In the genomic region with DNA sequence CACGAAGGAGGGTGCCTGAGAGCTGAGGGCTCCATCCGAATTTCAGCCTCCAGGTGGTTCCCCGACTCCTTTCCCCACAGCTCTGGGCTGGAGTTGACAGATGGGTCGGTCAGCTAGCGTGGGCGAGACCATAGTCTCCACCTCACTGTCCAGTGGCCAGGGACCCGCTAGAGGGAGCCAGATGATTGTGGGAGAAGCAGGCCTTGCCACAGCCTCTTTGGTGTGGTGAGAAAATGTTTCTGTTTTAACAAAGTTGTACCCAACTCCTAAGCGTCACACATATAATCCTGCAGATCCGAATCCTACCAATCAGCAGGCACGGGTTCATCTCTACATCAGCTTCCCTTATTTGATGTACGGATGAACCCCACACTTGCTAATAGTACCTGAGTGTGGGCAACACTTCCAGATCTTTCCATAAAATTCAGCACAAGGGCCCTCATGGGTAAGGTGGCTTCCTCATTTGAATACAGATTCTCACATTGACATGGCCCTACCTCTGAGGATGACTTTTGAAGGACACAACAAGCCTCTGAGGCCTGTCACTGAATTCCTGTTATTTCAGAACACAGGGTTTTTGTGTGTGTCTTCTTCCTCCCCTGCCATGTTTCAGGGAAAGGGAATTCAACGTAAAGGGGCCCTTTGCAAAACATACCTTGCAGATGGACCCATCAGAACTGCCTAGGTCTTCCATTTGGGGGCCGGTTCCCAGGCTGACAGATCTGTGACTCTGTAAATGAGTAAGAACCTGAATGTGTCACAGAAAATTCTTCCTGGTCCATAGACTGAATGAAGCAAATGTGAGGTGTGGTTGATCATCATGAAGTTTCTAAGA, we compare ENCODE assay signal across 1 cellular context.
A peak's percentile ranks its signal among the peaks of the same experiment; 100 is the strongest.
TF ChIP-seq lines count a peak whose summit lies in the region.

No MANE protein-coding gene starts in this region.

TF ChIP-seq in HepG2, 621 proteins besides CTCF, POLR2A, EP300 and RAD21 (continued from another document and continues in another):
- TF ChIP-seq NFE2L1 (CRISPR knock-in tag; IDR thresholded peaks at IDR 0.05; ENCODE audit: borderline replicate concordance), result no peak
- TF ChIP-seq CBFB (CRISPR knock-in tag; IDR thresholded peaks at IDR 0.05), result peak; percentile 42; the same call in 1 of the 2 replicates
- TF ChIP-seq, protein P1, sequence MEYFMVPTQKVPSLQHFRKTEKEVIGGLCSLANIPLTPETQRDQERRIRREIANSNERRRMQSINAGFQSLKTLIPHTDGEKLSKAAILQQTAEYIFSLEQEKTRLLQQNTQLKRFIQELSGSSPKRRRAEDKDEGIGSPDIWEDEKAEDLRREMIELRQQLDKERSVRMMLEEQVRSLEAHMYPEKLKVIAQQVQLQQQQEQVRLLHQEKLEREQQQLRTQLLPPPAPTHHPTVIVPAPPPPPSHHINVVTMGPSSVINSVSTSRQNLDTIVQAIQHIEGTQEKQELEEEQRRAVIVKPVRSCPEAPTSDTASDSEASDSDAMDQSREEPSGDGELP (IDR thresholded peaks at IDR 0.05; ENCODE audit: borderline replicate concordance, low read depth), result peak; percentile 26; the same call in 1 of the 2 replicates
- no peak for TF ChIP-seq ZKSCAN1 (IDR thresholded peaks at IDR 0.05; ENCODE audit: low read length)
- no peak for TF ChIP-seq RNF2 (conservative IDR thresholded peaks at IDR 0.05; ENCODE audit: low read depth)
- no peak for TF ChIP-seq EEA1 (CRISPR knock-in tag; IDR thresholded peaks at IDR 0.05; ENCODE audit: borderline replicate concordance)
- TF ChIP-seq EED (CRISPR knock-in tag; IDR thresholded peaks at IDR 0.05), result no peak; the same call in 1 of the 2 replicates
- TF ChIP-seq KLF12 (CRISPR knock-in tag; IDR thresholded peaks at IDR 0.05; ENCODE audit: borderline replicate concordance), result 0 out of 2 replicates have a peak, but pooled peaks have one; percentile 25
- no peak; the same call in 1 of the 2 replicates for TF ChIP-seq ZNF264 (CRISPR knock-in tag; IDR thresholded peaks at IDR 0.05)
- 0 out of 2 replicates have a peak, but pooled peaks have one; percentile 40 for TF ChIP-seq YEATS2 (CRISPR knock-in tag; IDR thresholded peaks at IDR 0.05; ENCODE audit: borderline replicate concordance)
- no peak for TF ChIP-seq ZNF101 (CRISPR knock-in tag; IDR thresholded peaks at IDR 0.05; ENCODE audit: borderline replicate concordance, low read depth)
- no peak for TF ChIP-seq KDM5A (IDR thresholded peaks at IDR 0.05; ENCODE audit: borderline replicate concordance, low read length)
- no peak for TF ChIP-seq ZFYVE20 (CRISPR knock-in tag; IDR thresholded peaks at IDR 0.05; ENCODE audit: borderline replicate concordance, low read depth)
- no peak for TF ChIP-seq HNRNPUL1 (IDR thresholded peaks at IDR 0.05; ENCODE audit: low read depth, low read length)
- no peak for TF ChIP-seq ZNF879 (CRISPR knock-in tag; IDR thresholded peaks at IDR 0.05)
- no peak for TF ChIP-seq CCAR2 (optimal IDR thresholded peaks at IDR 0.05; ENCODE audit: low read depth, low read length)
- TF ChIP-seq PAX8 (CRISPR knock-in tag; IDR thresholded peaks at IDR 0.05; ENCODE audit: borderline replicate concordance), result no peak
- TF ChIP-seq SIX4 (CRISPR knock-in tag; IDR thresholded peaks at IDR 0.05), result no peak
- TF ChIP-seq ATF7-NPFF (CRISPR knock-in tag; IDR thresholded peaks at IDR 0.05; ENCODE audit: low read depth), result 0 out of 2 replicates have a peak, but pooled peaks have one; percentile 33
- TF ChIP-seq ZNF224 (CRISPR knock-in tag; IDR thresholded peaks at IDR 0.05), result no peak
- TF ChIP-seq GLI4 (CRISPR knock-in tag; IDR thresholded peaks at IDR 0.05; ENCODE audit: borderline replicate concordance), result no peak
- peak; percentile 58; the same call in 1 of the 2 replicates for TF ChIP-seq KLF6 (CRISPR knock-in tag; IDR thresholded peaks at IDR 0.05)
- TF ChIP-seq, protein P2, sequence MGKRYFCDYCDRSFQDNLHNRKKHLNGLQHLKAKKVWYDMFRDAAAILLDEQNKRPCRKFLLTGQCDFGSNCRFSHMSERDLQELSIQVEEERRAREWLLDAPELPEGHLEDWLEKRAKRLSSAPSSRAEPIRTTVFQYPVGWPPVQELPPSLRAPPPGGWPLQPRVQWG (CRISPR knock-in tag; IDR thresholded peaks at IDR 0.05; ENCODE audit: borderline replicate concordance, low read depth), result no peak
- TF ChIP-seq, protein P3, sequence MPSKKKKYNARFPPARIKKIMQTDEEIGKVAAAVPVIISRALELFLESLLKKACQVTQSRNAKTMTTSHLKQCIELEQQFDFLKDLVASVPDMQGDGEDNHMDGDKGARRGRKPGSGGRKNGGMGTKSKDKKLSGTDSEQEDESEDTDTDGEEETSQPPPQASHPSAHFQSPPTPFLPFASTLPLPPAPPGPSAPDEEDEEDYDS (CRISPR knock-in tag; IDR thresholded peaks at IDR 0.05), result peak; percentile 68
- TF ChIP-seq, protein P4, sequence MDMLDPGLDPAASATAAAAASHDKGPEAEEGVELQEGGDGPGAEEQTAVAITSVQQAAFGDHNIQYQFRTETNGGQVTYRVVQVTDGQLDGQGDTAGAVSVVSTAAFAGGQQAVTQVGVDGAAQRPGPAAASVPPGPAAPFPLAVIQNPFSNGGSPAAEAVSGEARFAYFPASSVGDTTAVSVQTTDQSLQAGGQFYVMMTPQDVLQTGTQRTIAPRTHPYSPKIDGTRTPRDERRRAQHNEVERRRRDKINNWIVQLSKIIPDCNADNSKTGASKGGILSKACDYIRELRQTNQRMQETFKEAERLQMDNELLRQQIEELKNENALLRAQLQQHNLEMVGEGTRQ (IDR thresholded peaks at IDR 0.05; ENCODE audit: low read depth, low read length), result no peak
- TF ChIP-seq, protein P4 (CRISPR knock-in tag; IDR thresholded peaks at IDR 0.05; ENCODE audit: borderline replicate concordance), result no peak
- peak; percentile 64 for TF ChIP-seq GATAD2A (CRISPR knock-in tag; IDR thresholded peaks at IDR 0.05)
- peak; percentile 41; the same call in 1 of the 2 replicates for TF ChIP-seq HNF4A (CRISPR knock-in tag; IDR thresholded peaks at IDR 0.05)
- TF ChIP-seq, protein P5, sequence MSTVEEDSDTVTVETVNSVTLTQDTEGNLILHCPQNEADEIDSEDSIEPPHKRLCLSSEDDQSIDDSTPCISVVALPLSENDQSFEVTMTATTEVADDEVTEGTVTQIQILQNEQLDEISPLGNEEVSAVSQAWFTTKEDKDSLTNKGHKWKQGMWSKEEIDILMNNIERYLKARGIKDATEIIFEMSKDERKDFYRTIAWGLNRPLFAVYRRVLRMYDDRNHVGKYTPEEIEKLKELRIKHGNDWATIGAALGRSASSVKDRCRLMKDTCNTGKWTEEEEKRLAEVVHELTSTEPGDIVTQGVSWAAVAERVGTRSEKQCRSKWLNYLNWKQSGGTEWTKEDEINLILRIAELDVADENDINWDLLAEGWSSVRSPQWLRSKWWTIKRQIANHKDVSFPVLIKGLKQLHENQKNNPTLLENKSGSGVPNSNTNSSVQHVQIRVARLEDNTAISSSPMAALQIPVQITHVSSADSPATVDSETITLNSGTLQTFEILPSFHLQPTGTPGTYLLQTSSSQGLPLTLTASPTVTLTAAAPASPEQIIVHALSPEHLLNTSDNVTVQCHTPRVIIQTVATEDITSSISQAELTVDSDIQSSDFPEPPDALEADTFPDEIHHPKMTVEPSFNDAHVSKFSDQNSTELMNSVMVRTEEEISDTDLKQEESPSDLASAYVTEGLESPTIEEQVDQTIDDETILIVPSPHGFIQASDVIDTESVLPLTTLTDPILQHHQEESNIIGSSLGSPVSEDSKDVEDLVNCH (CRISPR knock-in tag; IDR thresholded peaks at IDR 0.05), result no peak
- TF ChIP-seq ZNF777 (CRISPR knock-in tag; IDR thresholded peaks at IDR 0.05), result no peak
- no peak for TF ChIP-seq ZNF768 (CRISPR knock-in tag; IDR thresholded peaks at IDR 0.05)
- peak; percentile 65; the same call in 1 of the 2 replicates for TF ChIP-seq ERF (CRISPR knock-in tag; IDR thresholded peaks at IDR 0.05)
- TF ChIP-seq, protein P6, sequence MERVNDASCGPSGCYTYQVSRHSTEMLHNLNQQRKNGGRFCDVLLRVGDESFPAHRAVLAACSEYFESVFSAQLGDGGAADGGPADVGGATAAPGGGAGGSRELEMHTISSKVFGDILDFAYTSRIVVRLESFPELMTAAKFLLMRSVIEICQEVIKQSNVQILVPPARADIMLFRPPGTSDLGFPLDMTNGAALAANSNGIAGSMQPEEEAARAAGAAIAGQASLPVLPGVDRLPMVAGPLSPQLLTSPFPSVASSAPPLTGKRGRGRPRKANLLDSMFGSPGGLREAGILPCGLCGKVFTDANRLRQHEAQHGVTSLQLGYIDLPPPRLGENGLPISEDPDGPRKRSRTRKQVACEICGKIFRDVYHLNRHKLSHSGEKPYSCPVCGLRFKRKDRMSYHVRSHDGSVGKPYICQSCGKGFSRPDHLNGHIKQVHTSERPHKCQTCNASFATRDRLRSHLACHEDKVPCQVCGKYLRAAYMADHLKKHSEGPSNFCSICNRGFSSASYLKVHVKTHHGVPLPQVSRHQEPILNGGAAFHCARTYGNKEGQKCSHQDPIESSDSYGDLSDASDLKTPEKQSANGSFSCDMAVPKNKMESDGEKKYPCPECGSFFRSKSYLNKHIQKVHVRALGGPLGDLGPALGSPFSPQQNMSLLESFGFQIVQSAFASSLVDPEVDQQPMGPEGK (CRISPR knock-in tag; IDR thresholded peaks at IDR 0.05), result 0 out of 2 replicates have a peak, but pooled peaks have one; percentile 23
- TF ChIP-seq ZNF891 (CRISPR knock-in tag; IDR thresholded peaks at IDR 0.05), result no peak
- TF ChIP-seq BRCA1 (CRISPR knock-in tag; IDR thresholded peaks at IDR 0.05), result peak; percentile 95
- no peak for TF ChIP-seq TCF7L2 (IDR thresholded peaks at IDR 0.05; ENCODE audit: low read depth, low read length)
- TF ChIP-seq NFYB (CRISPR knock-in tag; IDR thresholded peaks at IDR 0.05), result no peak
- no peak for TF ChIP-seq SMARCC2 (IDR thresholded peaks at IDR 0.05)
- TF ChIP-seq MLLT10 (CRISPR knock-in tag; IDR thresholded peaks at IDR 0.05), result no peak
- no peak for TF ChIP-seq NR2F2 (IDR thresholded peaks at IDR 0.05; ENCODE audit: borderline replicate concordance, low read depth)
- TF ChIP-seq, protein P7, sequence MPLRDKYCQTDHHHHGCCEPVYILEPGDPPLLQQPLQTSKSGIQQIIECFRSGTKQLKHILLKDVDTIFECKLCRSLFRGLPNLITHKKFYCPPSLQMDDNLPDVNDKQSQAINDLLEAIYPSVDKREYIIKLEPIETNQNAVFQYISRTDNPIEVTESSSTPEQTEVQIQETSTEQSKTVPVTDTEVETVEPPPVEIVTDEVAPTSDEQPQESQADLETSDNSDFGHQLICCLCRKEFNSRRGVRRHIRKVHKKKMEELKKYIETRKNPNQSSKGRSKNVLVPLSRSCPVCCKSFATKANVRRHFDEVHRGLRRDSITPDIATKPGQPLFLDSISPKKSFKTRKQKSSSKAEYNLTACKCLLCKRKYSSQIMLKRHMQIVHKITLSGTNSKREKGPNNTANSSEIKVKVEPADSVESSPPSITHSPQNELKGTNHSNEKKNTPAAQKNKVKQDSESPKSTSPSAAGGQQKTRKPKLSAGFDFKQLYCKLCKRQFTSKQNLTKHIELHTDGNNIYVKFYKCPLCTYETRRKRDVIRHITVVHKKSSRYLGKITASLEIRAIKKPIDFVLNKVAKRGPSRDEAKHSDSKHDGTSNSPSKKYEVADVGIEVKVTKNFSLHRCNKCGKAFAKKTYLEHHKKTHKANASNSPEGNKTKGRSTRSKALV (CRISPR knock-in tag; IDR thresholded peaks at IDR 0.05), result peak; percentile 48; the same call in 1 of the 2 replicates
- TF ChIP-seq, protein P8, sequence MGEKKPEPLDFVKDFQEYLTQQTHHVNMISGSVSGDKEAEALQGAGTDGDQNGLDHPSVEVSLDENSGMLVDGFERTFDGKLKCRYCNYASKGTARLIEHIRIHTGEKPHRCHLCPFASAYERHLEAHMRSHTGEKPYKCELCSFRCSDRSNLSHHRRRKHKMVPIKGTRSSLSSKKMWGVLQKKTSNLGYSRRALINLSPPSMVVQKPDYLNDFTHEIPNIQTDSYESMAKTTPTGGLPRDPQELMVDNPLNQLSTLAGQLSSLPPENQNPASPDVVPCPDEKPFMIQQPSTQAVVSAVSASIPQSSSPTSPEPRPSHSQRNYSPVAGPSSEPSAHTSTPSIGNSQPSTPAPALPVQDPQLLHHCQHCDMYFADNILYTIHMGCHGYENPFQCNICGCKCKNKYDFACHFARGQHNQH (CRISPR knock-in tag; IDR thresholded peaks at IDR 0.05), result peak; percentile 50; the same call in 1 of the 2 replicates
- TF ChIP-seq, protein P9, sequence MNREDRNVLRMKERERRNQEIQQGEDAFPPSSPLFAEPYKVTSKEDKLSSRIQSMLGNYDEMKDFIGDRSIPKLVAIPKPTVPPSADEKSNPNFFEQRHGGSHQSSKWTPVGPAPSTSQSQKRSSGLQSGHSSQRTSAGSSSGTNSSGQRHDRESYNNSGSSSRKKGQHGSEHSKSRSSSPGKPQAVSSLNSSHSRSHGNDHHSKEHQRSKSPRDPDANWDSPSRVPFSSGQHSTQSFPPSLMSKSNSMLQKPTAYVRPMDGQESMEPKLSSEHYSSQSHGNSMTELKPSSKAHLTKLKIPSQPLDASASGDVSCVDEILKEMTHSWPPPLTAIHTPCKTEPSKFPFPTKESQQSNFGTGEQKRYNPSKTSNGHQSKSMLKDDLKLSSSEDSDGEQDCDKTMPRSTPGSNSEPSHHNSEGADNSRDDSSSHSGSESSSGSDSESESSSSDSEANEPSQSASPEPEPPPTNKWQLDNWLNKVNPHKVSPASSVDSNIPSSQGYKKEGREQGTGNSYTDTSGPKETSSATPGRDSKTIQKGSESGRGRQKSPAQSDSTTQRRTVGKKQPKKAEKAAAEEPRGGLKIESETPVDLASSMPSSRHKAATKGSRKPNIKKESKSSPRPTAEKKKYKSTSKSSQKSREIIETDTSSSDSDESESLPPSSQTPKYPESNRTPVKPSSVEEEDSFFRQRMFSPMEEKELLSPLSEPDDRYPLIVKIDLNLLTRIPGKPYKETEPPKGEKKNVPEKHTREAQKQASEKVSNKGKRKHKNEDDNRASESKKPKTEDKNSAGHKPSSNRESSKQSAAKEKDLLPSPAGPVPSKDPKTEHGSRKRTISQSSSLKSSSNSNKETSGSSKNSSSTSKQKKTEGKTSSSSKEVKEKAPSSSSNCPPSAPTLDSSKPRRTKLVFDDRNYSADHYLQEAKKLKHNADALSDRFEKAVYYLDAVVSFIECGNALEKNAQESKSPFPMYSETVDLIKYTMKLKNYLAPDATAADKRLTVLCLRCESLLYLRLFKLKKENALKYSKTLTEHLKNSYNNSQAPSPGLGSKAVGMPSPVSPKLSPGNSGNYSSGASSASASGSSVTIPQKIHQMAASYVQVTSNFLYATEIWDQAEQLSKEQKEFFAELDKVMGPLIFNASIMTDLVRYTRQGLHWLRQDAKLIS (CRISPR knock-in tag; IDR thresholded peaks at IDR 0.05), result no peak
- no peak for TF ChIP-seq SMAD9 (CRISPR knock-in tag; IDR thresholded peaks at IDR 0.05)
